1 cellular context compared by ENCODE assay signal in genomic region chr1:229506633-229507032, GRCh38.
TF ChIP-seq lines count a peak whose summit lies in the region.

No MANE protein-coding gene starts in this region.

TF ChIP-seq in H1, 55 proteins besides CTCF, POLR2A, EP300 and RAD21:
- TF ChIP-seq CTBP2 (IDR thresholded peaks at IDR 0.05; ENCODE audit: borderline replicate concordance, insufficient read depth, insufficient read length, low read length) (no peak), GTF2F1 (IDR thresholded peaks at IDR 0.05; ENCODE audit: borderline replicate concordance, low read depth, low read length) (no peak), CHD2 (IDR thresholded peaks at IDR 0.05; ENCODE audit: low read length) (no peak)
